14 cellular contexts compared by ENCODE assay signal in the genomic region with DNA sequence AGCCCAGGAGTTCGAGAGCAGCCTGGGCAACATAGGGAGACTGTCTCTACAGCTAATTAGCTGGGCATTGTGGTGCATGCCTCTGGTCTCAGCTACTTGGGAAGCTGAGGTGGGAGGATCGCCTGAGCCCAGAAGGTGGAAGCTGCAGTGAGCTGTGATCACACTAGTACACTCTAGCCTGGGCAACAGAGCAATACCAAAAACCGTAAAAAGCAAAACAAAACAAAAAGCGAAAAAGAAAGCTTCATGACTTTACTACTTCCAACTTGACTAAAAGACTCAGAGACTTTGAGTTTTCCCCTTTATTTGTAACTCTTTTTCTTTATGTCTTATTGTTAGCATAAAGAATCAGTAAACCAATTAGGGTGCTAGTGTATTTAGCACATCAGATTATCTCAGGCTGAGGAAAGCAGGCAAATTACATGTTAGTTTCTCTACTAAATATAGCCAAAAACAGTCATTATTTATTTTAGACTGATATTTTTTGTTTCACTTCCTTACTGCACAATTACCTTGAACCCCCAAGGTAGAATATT. TPM values are rescaled to one million over a fixed set of nuclear protein-coding genes. Genes with fewer than 3 reads are reported as not detected.
DNase-seq lines count a peak whose midpoint lies in the region; ATAC-seq and TF ChIP-seq lines count a peak whose summit lies in the region.
"Had no signal": no experiment of that assay in that cellular context is flagged by ENCODE, and none has a peak within 500 bp of the region (broad histone marks: within the 10 kb centered on the region; RNA-seq: fewer than 3 reads in every experiment).

No MANE protein-coding gene starts in this region.

- no peak overlapping the region for H3K27ac ChIP-seq in substantia nigra (ENCODE audit: low read depth, low read length, poor library complexity, severe bottlenecking)
- H3K27ac ChIP-seq: BLaER1 treated with 17β-estradiol and CSF1 and Interleukin-3, amounts not matched to agents 10 nM and 100 nM; right atrium auricular region had no signal

- H3K27me3 Mint-ChIP-seq in IgD-negative memory B cell (no peaks in the 10 kb centered on the region), type B pancreatic cell (no peaks in the 10 kb centered on the region), MCF 10A (ENCODE audit: insufficient read depth, unreplicated experiment) (no peaks in the 10 kb centered on the region)

- H3K4me1 Mint-ChIP-seq in IgD-negative memory B cell (peaks cover 32 to 43% (median 40%) of the 10 kb centered on the region in 3 donors), type B pancreatic cell (ENCODE audit: unreplicated experiment) (peaks cover 9% of the 10 kb centered on the region), MCF 10A (ENCODE audit: insufficient read depth, unreplicated experiment) (peaks cover 16% of the 10 kb centered on the region)

- ATAC-seq in GM19397 (IDR thresholded peaks at IDR 0.05; ENCODE audit: unreplicated experiment), result peak; percentile 75
- peak; percentile 82 for ATAC-seq in HG02870 (IDR thresholded peaks at IDR 0.05; ENCODE audit: unreplicated experiment)
- ATAC-seq: activated T-cell treated with anti-CD3 and anti-CD28 coated beads, Interleukin-2, amount 50 U/mL, for 4 hours had no signal

- intact Hi-C loops in MCF 10A (cut with micrococcal nuclease), result no loop called here

- CTCF ChIA-PET in MCF 10A (lab: Yijun Ruan, JAX), result interaction anchor here (0.6 to 1.3 kb wide), 3 partner anchors 11 to 156 kb away, joined by 3 to 5 read pairs (median 3); no protein-coding TSS in a partner anchor

- H3K4me3 Mint-ChIP-seq in IgD-negative memory B cell (peak overlapping the region; percentile 74 to 91 (median 89)), type B pancreatic cell (no peak overlapping the region), MCF 10A (ENCODE audit: unreplicated experiment) (no peak overlapping the region)
- H3K4me3 Mint-ChIP-seq: activated T-cell treated with anti-CD3 and anti-CD28 coated beads, Interleukin-2, amount 50 U/mL, for 4 hours had no signal

- DNase-seq in GM13977 (ENCODE audit: low spot score) (peak; percentile 52), type B pancreatic cell (ENCODE audit: extremely low spot score, unreplicated experiment) (no peak), MCF 10A (ENCODE audit: unreplicated experiment) (no peak), EL (no peak), substantia nigra (lab: John Stamatoyannopoulos, UW) (no peak)
- DNase-seq: activated T-cell treated with anti-CD3 and anti-CD28 coated beads, Interleukin-2, amount 50 U/mL, for 4 hours; Kasumi-1; mesenchymal stem cell; NCI-H748 treated with DMSO at 0.1 percent for 48 hours had no signal

- H3K36me3 Mint-ChIP-seq in IgD-negative memory B cell (peaks cover 5% of the 10 kb centered on the region), type B pancreatic cell (peaks cover 11% of the 10 kb centered on the region), MCF 10A (ENCODE audit: insufficient read depth, unreplicated experiment) (peaks cover 50% of the 10 kb centered on the region)

- POLR2A ChIA-PET in MCF 10A (lab: Yijun Ruan, JAX), result interaction anchor here (0.6 to 1.1 kb wide), 3 partner anchors 140 to 175 kb away, joined by 3 to 4 read pairs (median 3); a partner anchor contains a TSS

- no peak for TF ChIP-seq CTCF in GM13977 (IDR thresholded peaks at IDR 0.05; ENCODE audit: extremely low read depth, insufficient read depth, missing control alignments)
- no peak for TF ChIP-seq CTCF in type B pancreatic cell (conservative IDR thresholded peaks at IDR 0.05)
- TF ChIP-seq CTCF in MCF 10A (IDR thresholded peaks at IDR 0.05; ENCODE audit: unreplicated experiment), result no peak

- H3K27ac Mint-ChIP-seq in IgD-negative memory B cell, result peak overlapping the region; percentile 92 to 97 (median 96)
- no peak overlapping the region for H3K27ac Mint-ChIP-seq in type B pancreatic cell
- no peak overlapping the region for H3K27ac Mint-ChIP-seq in MCF 10A (ENCODE audit: low read depth, unreplicated experiment)

- in situ Hi-C loops in GM13977 (cut with MboI; ENCODE audit: low pct_unique_long_range_greater_than_20kb, low sequenced_read_pairs, unreplicated experiment), result loop anchor here (25.0 kb wide), 1 partner anchor 288 kb away; a partner anchor contains a TSS

- no peaks in the 10 kb centered on the region for H3K9me3 Mint-ChIP-seq in IgD-negative memory B cell
- H3K9me3 Mint-ChIP-seq in type B pancreatic cell, result no peaks in the 10 kb centered on the region
- H3K9me3 Mint-ChIP-seq in MCF 10A (ENCODE audit: unreplicated experiment), result no peaks in the 10 kb centered on the region
- H3K9me3 Mint-ChIP-seq: activated T-cell treated with anti-CD3 and anti-CD28 coated beads, Interleukin-2, amount 50 U/mL, for 4 hours had no signal

- no TSS peak for BruUV-seq in MCF 10A (replicated peaks; lab: Mats Ljungman, UMichigan)

RNA-seq across cellular contexts. Expression of a gene that starts 5.4 kb away (rescaled TPM):
- 29.6 TPM for polyA plus RNA-seq in IgD-negative memory B cell
- total RNA-seq in type B pancreatic cell (ENCODE audit: low replicate concordance) (19.6 and 30.9 TPM in 2 replicates), MCF 10A (2022) (21.9 and 25.9 TPM in 2 replicates)

RNA-seq across cellular contexts. Expression of a gene that starts 5.7 kb away (rescaled TPM):
- polyA plus RNA-seq in IgD-negative memory B cell, result 81.3 TPM
- total RNA-seq in type B pancreatic cell (ENCODE audit: low replicate concordance) (29.9 and 30.8 TPM in 2 replicates), MCF 10A (2022) (52.4 and 64.3 TPM in 2 replicates)

RNA-seq across cellular contexts. Expression of a gene that starts 5.7 kb away (rescaled TPM):
- polyA plus RNA-seq in IgD-negative memory B cell, result 104 TPM
- total RNA-seq in type B pancreatic cell (ENCODE audit: low replicate concordance) (59.9 and 60.2 TPM in 2 replicates), MCF 10A (2022) (116 and 149 TPM in 2 replicates)

RNA-seq across cellular contexts. Expression of a gene that starts 39.9 kb away (rescaled TPM):
- 2.5 TPM for polyA plus RNA-seq in IgD-negative memory B cell
- total RNA-seq in type B pancreatic cell (ENCODE audit: low replicate concordance) (26.1 and 62.5 TPM in 2 replicates), MCF 10A (2022) (19.4 and 21.8 TPM in 2 replicates)

RNA-seq across cellular contexts. Expression of a gene that starts 42.4 kb away (rescaled TPM):
- 5.5 TPM for polyA plus RNA-seq in IgD-negative memory B cell
- total RNA-seq in type B pancreatic cell (ENCODE audit: low replicate concordance) (5.5 and 6.9 TPM in 2 replicates), MCF 10A (2022) (7.0 and 11.9 TPM in 2 replicates)

Comparison
In these comparisons a context has a peak if more than half of its experiments do, and no peak if none do; other contexts are left out.
1. H3K27ac Mint-ChIP-seq: peak in IgD-negative memory B cell (3 of 3); none in type B pancreatic cell (single experiment) and MCF 10A (single experiment).
2. H3K4me3 Mint-ChIP-seq: peak in IgD-negative memory B cell (4 of 4); none in type B pancreatic cell (single experiment) and MCF 10A (single experiment).